ENCODE assay signal across 15 cellular contexts in the genomic region with DNA sequence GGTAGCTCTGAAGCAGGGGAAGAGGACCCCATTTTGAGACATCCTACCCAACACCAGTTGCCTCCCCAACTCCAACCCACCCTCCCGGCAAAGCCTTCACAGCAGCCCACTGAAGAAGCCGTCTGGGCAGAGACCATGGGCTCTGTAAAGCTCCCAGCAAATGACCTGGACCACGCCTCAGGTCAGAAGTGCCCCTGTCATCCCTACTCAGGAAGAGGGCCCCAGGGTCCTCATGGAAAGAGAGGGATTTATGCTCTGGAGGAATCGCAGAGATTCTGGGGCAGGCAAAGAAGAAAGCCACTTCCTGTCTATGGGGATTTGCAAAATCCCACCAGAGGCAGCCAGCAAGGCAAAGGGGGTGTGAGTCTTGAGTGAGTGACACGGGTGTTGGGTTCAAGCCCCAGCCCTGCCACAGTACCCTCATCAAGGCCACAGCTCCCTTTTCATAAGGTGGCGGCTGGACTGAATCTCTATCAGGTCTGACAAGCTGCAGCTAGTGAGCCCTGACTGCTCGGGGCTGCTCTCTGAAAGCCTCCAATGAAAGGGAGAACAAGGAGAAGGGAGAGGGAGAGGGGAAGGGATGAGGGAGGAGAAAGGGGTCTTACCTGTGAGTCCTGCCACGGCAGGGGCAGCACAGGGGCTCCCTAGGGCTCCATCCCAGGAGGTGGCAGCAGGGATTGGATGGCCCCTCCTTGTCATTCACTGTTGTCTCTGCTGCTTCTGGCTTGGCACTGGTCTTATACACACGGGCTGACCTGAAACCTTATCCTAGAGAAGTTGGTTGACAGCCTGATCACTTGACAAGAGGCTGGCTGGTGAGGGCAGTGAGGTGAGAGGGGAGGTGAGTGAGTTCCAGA. TPM values are rescaled to one million over a fixed set of nuclear protein-coding genes. Genes with fewer than 3 reads are reported as not detected.
DNase-seq lines count a peak whose midpoint lies in the region; ATAC-seq and TF ChIP-seq lines count a peak whose summit lies in the region.
"Had no signal": no experiment of that assay in that cellular context is flagged by ENCODE, and none has a peak within 500 bp of the region (broad histone marks: within the 10 kb centered on the region; RNA-seq: fewer than 3 reads in every experiment).

A gene with protein sequence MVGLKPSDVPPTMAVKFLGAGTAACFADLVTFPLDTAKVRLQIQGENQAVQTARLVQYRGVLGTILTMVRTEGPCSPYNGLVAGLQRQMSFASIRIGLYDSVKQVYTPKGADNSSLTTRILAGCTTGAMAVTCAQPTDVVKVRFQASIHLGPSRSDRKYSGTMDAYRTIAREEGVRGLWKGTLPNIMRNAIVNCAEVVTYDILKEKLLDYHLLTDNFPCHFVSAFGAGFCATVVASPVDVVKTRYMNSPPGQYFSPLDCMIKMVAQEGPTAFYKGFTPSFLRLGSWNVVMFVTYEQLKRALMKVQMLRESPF (minus strand): TSS at position 713 of the 857 bp plus-strand sequence. CDS start 2,043 bp downstream, outside the sequence.

- no peaks in the 10 kb centered on the region for H3F3A ChIP-seq in GM23248 (ENCODE audit: insufficient read depth)

- H3K4me1 ChIP-seq in right cardiac atrium (ENCODE audit: control insufficient read depth, insufficient read depth, low read length) (peaks cover 13% of the 10 kb centered on the region), thyroid gland (peaks cover 0 to 39% of the 10 kb centered on the region in 2 donors), GM23248 (ENCODE audit: insufficient read depth) (no peaks in the 10 kb centered on the region), gastroesophageal sphincter (no peaks in the 10 kb centered on the region)
- H3K4me1 ChIP-seq: vagina had no signal

- H3K27me3 ChIP-seq in right cardiac atrium (ENCODE audit: control insufficient read depth, insufficient read depth) (no peaks in the 10 kb centered on the region), thyroid gland (no peaks in the 10 kb centered on the region), GM23248 (replicated peaks; ENCODE audit: insufficient read depth) (no peaks in the 10 kb centered on the region), gastroesophageal sphincter (no peaks in the 10 kb centered on the region)
- H3K27me3 ChIP-seq: vagina had no signal

- no peaks in the 10 kb centered on the region for H3K27me3 Mint-ChIP-seq in activated CD8-positive, alpha-beta memory T cell treated with anti-CD3 and anti-CD28 coated beads, Interleukin-2, amount 10 ng/mL, durations not matched to agents 7 days and 5 days

- TF ChIP-seq CTCF in thyroid gland (IDR thresholded peaks at IDR 0.05): no peak
- TF ChIP-seq CTCF in gastroesophageal sphincter (IDR thresholded peaks at IDR 0.05): no peak

- H3K36me3 Mint-ChIP-seq in activated CD8-positive, alpha-beta memory T cell treated with anti-CD3 and anti-CD28 coated beads, Interleukin-2, amount 10 ng/mL, durations not matched to agents 7 days and 5 days: peaks cover 14% of the 10 kb centered on the region

- 68% methylated on average over 9 of the region's 9 CpGs for WGBS in right cardiac atrium
- WGBS in thyroid gland, 2 donors: 60 to 68% methylated on average over 9 of the region's 9 CpGs
- WGBS in GM23248 (ENCODE audit: low coverage in 1 of 2, low lambda C conversion rate in 2 of 2, missing lambda C conversion rate in 2 of 2), 2 experiments: 61 to 64% methylated on average over 9 of the region's 9 CpGs
- WGBS in gastroesophageal sphincter (ENCODE audit: low coverage in 1 of 2), 2 donors: 24% methylated on average over 2 of the region's 9 CpGs; no CpG with 5 or more reads in 1 of the 2 donors

- CTCF ChIA-PET in activated CD8-positive, alpha-beta memory T cell treated with anti-CD3 and anti-CD28 coated beads, Interleukin-2, amount 10 ng/mL, durations not matched to agents 7 days and 5 days (lab: Charles Lee): interaction anchor here (0.5 to 1.4 kb wide), 2 partner anchors 12 to 100 kb away, joined by 3 to 4 read pairs; no protein-coding TSS in a partner anchor

- peak; percentile 68 for ATAC-seq in Right ventricle myocardium inferior
- no peak for ATAC-seq in activated CD8-positive, alpha-beta memory T cell treated with anti-CD3 and anti-CD28 coated beads, Interleukin-2, amount 10 ng/mL, durations not matched to agents 7 days and 5 days
- peak; percentile 17 to 36 for ATAC-seq in right cardiac atrium
- ATAC-seq in gastroesophageal sphincter: no peak

- H2AFZ ChIP-seq in GM23248: no peak within 1 kb of the TSS

- peak within 1 kb of the TSS; percentile 53 for H3K27ac Mint-ChIP-seq in activated CD8-positive, alpha-beta memory T cell treated with anti-CD3 and anti-CD28 coated beads, Interleukin-2, amount 10 ng/mL, durations not matched to agents 7 days and 5 days

- H3K36me3 ChIP-seq in thyroid gland (peaks cover 0 to 3% of the 10 kb centered on the region in 2 donors), GM23248 (ENCODE audit: low read depth) (no peaks in the 10 kb centered on the region), gastroesophageal sphincter (peaks cover 0 to 52% of the 10 kb centered on the region in 2 donors)

- no peaks in the 10 kb centered on the region for H3K9me2 ChIP-seq in GM23248 (ENCODE audit: insufficient read depth)

- no peak for DNase-seq in Right ventricle myocardium inferior (ENCODE audit: missing footprints)
- DNase-seq in cardiac septum (ENCODE audit: low spot score): no peak
- DNase-seq in activated CD8-positive, alpha-beta memory T cell treated with anti-CD3 and anti-CD28 coated beads, Interleukin-2, amount 10 ng/mL, durations not matched to agents 7 days and 5 days: no peak
- DNase-seq in right cardiac atrium: no peak
- DNase-seq in thyroid gland: peak; percentile 40 to 52
- no peak for DNase-seq in GM23248
- no peak for DNase-seq in SW480 (ENCODE audit: low spot score)
- DNase-seq: activated CD4-positive, alpha-beta T cell treated with anti-CD3 and anti-CD28 coated beads, Interleukin-2, amount 50 U/mL, for 4 hours; AML-193; anterior cingulate cortex; hypothalamus; NCI-H1048 had no signal

- H3K9ac ChIP-seq in GM23248: no peak within 1 kb of the TSS

- no peaks in the 10 kb centered on the region for H4K20me1 ChIP-seq in GM23248 (ENCODE audit: insufficient read depth)

- no peak within 1 kb of the TSS for H3K4me2 ChIP-seq in GM23248 (ENCODE audit: unreplicated experiment)

- TF ChIP-seq POLR2A in thyroid gland (IDR thresholded peaks at IDR 0.05) (no peak), gastroesophageal sphincter (IDR thresholded peaks at IDR 0.05) (no peak)

- TF ChIP-seq EP300 in gastroesophageal sphincter (IDR thresholded peaks at IDR 0.05): no peak

- H3K4me3 ChIP-seq in right cardiac atrium (ENCODE audit: low read length): no peak within 1 kb of the TSS
- H3K4me3 ChIP-seq in thyroid gland (replicated peaks in 1 of 3): no peak within 1 kb of the TSS
- H3K4me3 ChIP-seq in GM23248: no peak within 1 kb of the TSS
- H3K4me3 ChIP-seq in gastroesophageal sphincter: no peak within 1 kb of the TSS
- H3K4me3 ChIP-seq: SK-N-MC, vagina had no signal

- peak within 1 kb of the TSS; percentile 53 for H3K27ac ChIP-seq in right cardiac atrium (ENCODE audit: low read length)
- H3K27ac ChIP-seq in thyroid gland: peak within 1 kb of the TSS in 1 of 3 donors; percentile 65
- H3K27ac ChIP-seq in GM23248: no peak within 1 kb of the TSS
- H3K27ac ChIP-seq in gastroesophageal sphincter: no peak within 1 kb of the TSS
- H3K27ac ChIP-seq: SK-N-MC, vagina had no signal

- peaks cover 70% of the 10 kb centered on the region for H3K4me1 Mint-ChIP-seq in activated CD8-positive, alpha-beta memory T cell treated with anti-CD3 and anti-CD28 coated beads, Interleukin-2, amount 10 ng/mL, durations not matched to agents 7 days and 5 days

- no peaks in the 10 kb centered on the region for H3K9me3 ChIP-seq in right cardiac atrium (ENCODE audit: control insufficient read depth, low read length)
- H3K9me3 ChIP-seq in thyroid gland: no peaks in the 10 kb centered on the region
- no peaks in the 10 kb centered on the region for H3K9me3 ChIP-seq in GM23248 (ENCODE audit: low read depth)
- H3K9me3 ChIP-seq in gastroesophageal sphincter: no peaks in the 10 kb centered on the region
- H3K9me3 ChIP-seq: vagina had no signal

- in situ Hi-C loops in GM23248 (cut with MboI): no loop called here

- intact Hi-C loops in Right ventricle myocardium inferior (cut with DNase I) (no loop called here), cardiac septum (cut with DNase I) (no loop called here), right cardiac atrium (cut with DNase I) (no loop called here), thyroid gland (cut with DNase I) (no loop called here)

- H3K79me2 ChIP-seq in GM23248 (ENCODE audit: insufficient read depth): no peaks in the 10 kb centered on the region

- no peak within 1 kb of the TSS for H3K4me3 Mint-ChIP-seq in activated CD8-positive, alpha-beta memory T cell treated with anti-CD3 and anti-CD28 coated beads, Interleukin-2, amount 10 ng/mL, durations not matched to agents 7 days and 5 days

- no peaks in the 10 kb centered on the region for H3K9me3 Mint-ChIP-seq in activated CD8-positive, alpha-beta memory T cell treated with anti-CD3 and anti-CD28 coated beads, Interleukin-2, amount 10 ng/mL, durations not matched to agents 7 days and 5 days (ENCODE audit: low read depth)

RNA-seq across cellular contexts. Expression of the gene that starts here (rescaled TPM):
- 13.1 TPM for total RNA-seq in Right ventricle myocardium inferior
- 0.54 TPM for total RNA-seq in cardiac septum
- 1 to 10 TPM; 3.3 to 5.2 TPM for total RNA-seq in activated CD8-positive, alpha-beta memory T cell treated with anti-CD3 and anti-CD28 coated beads, Interleukin-2, amount 10 ng/mL, durations not matched to agents 7 days and 5 days
- total RNA-seq in right cardiac atrium: 1 to 10 TPM; 1.6 to 2.5 (median 1.9) TPM
- 2.0 TPM for polyA plus RNA-seq in right cardiac atrium
- total RNA-seq in thyroid gland: 1 to 10 TPM; 3.1 to 3.6 (median 3.4) TPM
- total RNA-seq in GM23248 (2014; rRNA removed; shearing (Covaris generic)): 0.11 TPM in 1 of 2 replicates, not detected in the other
- 0.22 TPM in 1 of 2 replicates, not detected in the other for polyA plus RNA-seq in GM23248 (2016; fragmentation: Nextera tagmentation; extraction: Ambion mirVana)
- 1 to 10 TPM in 3 of 4 donors, under 1 TPM in 1; 0.64 to 2.5 (median 1.6) TPM for total RNA-seq in gastroesophageal sphincter

Comparison
In these comparisons a context has a peak if more than half of its experiments do, and no peak if none do; other contexts are left out.
1. ATAC-seq: peak in Right ventricle myocardium inferior (single experiment) and right cardiac atrium (2 of 2); none in activated CD8-positive, alpha-beta memory T cell treated with anti-CD3 and anti-CD28 coated beads, Interleukin-2, amount 10 ng/mL, durations not matched to agents 7 days and 5 days (single experiment) and gastroesophageal sphincter (single experiment).
2. DNase-seq: peak in thyroid gland (2 of 2); none in Right ventricle myocardium inferior (single experiment), cardiac septum (single experiment), activated CD8-positive, alpha-beta memory T cell treated with anti-CD3 and anti-CD28 coated beads, Interleukin-2, amount 10 ng/mL, durations not matched to agents 7 days and 5 days (single experiment), right cardiac atrium (0 of 3), GM23248 (single experiment) and SW480 (single experiment).